In the genomic region with DNA sequence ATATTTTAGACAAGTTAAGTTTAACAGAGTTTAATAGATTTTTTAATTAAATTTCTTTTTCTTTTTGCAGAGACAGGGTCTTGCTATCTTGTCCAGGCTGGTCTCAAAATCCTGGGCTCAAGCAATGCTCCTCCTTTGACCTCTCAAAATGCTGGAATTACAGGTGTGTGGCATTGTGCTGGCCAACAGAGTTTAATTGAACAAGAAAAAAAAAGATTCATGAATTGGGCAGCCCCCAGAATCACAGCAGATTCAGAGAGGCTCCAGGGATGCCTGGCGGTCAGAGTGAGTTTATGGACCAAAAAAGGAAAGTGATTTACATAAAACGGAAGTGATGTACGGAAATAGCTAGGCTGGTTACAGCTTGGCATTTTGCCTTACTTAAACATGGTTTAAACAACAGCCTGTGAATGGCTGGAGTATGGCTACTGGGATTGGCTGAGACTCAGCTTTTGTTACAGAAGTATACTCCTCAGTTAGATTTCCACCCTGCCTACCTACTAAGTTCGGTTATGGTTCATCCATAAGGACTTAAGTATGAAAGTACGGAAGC, we compare ENCODE assay signal across 26 cellular contexts. TPM values are rescaled to one million over a fixed set of nuclear protein-coding genes. Genes with fewer than 3 reads are reported as not detected.
DNase-seq lines count a peak whose midpoint lies in the region; ATAC-seq and TF ChIP-seq lines count a peak whose summit lies in the region.
"Had no signal": no experiment of that assay in that cellular context is flagged by ENCODE, and none has a peak within 500 bp of the region (broad histone marks: within the 10 kb centered on the region; RNA-seq: fewer than 3 reads in every experiment).

No MANE protein-coding gene starts in this region.

- H3K36me3 Mint-ChIP-seq in activated B cell treated with CpG ODN at 0.5 μM for 24 hours (ENCODE audit: low read depth) (no peaks in the 10 kb centered on the region), MCF 10A (ENCODE audit: insufficient read depth, unreplicated experiment) (no peaks in the 10 kb centered on the region), mesothelial cell of epicardium (no peaks in the 10 kb centered on the region)
- H3K36me3 Mint-ChIP-seq: CD14-positive monocyte, natural killer cell, T-cell had no signal

- H3K36me3 ChIP-seq in A673 (ENCODE audit: insufficient read depth, low read length, poor library complexity, severe bottlenecking) = no peaks in the 10 kb centered on the region
- H3K36me3 ChIP-seq: breast epithelium, sigmoid colon, uterus had no signal

- CTCF ChIA-PET in A673 (lab: Charles Lee) = no interaction called here
- CTCF ChIA-PET in activated B cell treated with CpG ODN at 0.5 μM for 24 hours (lab: Charles Lee) = interaction anchor here (8.6 kb wide), 1 partner anchor 74 kb away, joined by 425 read pairs; no protein-coding TSS in a partner anchor
- CTCF ChIA-PET in MCF 10A (lab: Yijun Ruan, JAX) = interaction anchor here (1.2 to 4.5 kb wide), 3 partner anchors 10 to 69 kb away, joined by 3 to 24 read pairs (median 3); no protein-coding TSS in a partner anchor

- BruUV-seq in A673 (replicated peaks; lab: Mats Ljungman, UMichigan) (no TSS peak), MCF 10A (replicated peaks; lab: Mats Ljungman, UMichigan) (no TSS peak)

- POLR2A ChIA-PET in A673 (lab: Charles Lee; ENCODE audit: low non-redundant PET) (interaction anchor here (0.7 kb wide), 1 partner anchor 28 kb away, joined by 5 read pairs; no protein-coding TSS in a partner anchor), activated B cell treated with CpG ODN at 0.5 μM for 24 hours (lab: Charles Lee) (interaction anchor here (0.9 kb wide), 1 partner anchor 14 kb away, joined by 3 read pairs; no protein-coding TSS in a partner anchor), MCF 10A (lab: Yijun Ruan, JAX) (no interaction called here)

- peak; percentile 28 for ATAC-seq in activated B cell treated with CpG ODN at 0.5 μM for 24 hours (ENCODE audit: low read depth)
- ATAC-seq in GM21529 (IDR thresholded peaks at IDR 0.05; ENCODE audit: unreplicated experiment) = no peak
- ATAC-seq: left cardiac atrium, T-cell had no signal

- peaks cover 12% of the 10 kb centered on the region for H3K9me3 Mint-ChIP-seq in activated B cell treated with CpG ODN at 0.5 μM for 24 hours
- no peaks in the 10 kb centered on the region for H3K9me3 Mint-ChIP-seq in MCF 10A (ENCODE audit: unreplicated experiment)
- no peaks in the 10 kb centered on the region for H3K9me3 Mint-ChIP-seq in mesothelial cell of epicardium
- H3K9me3 Mint-ChIP-seq: natural killer cell, T-cell had no signal

- no peak overlapping the region for H3K4me3 ChIP-seq in A673 (ENCODE audit: low read depth, low read length, poor library complexity, severe bottlenecking)
- H3K4me3 ChIP-seq: breast epithelium, coronary artery, sigmoid colon, uterus had no signal

- no peaks in the 10 kb centered on the region for H3K27me3 Mint-ChIP-seq in activated B cell treated with CpG ODN at 0.5 μM for 24 hours
- H3K27me3 Mint-ChIP-seq in MCF 10A (ENCODE audit: insufficient read depth, unreplicated experiment) = peaks cover 92% of the 10 kb centered on the region
- H3K27me3 Mint-ChIP-seq in mesothelial cell of epicardium (ENCODE audit: low read depth) = peaks cover 52% of the 10 kb centered on the region
- H3K27me3 Mint-ChIP-seq: T-cell had no signal

- no peaks in the 10 kb centered on the region for H3K9me3 ChIP-seq in A673 (ENCODE audit: low read depth, low read length, poor library complexity, severe bottlenecking)
- H3K9me3 ChIP-seq: breast epithelium, sigmoid colon, uterus had no signal

- TF ChIP-seq CTCF in A673 (conservative IDR thresholded peaks at IDR 0.05; ENCODE audit: low read depth, low read length) (no peak), activated B cell treated with CpG ODN at 0.5 μM for 24 hours (IDR thresholded peaks at IDR 0.05) (no peak), MCF 10A (IDR thresholded peaks at IDR 0.05; ENCODE audit: unreplicated experiment) (no peak), mesothelial cell of epicardium (IDR thresholded peaks at IDR 0.05; ENCODE audit: unreplicated experiment) (no peak)

- H3K4me1 ChIP-seq in A673 (ENCODE audit: insufficient read depth, low read length, poor library complexity, severe bottlenecking) = no peaks in the 10 kb centered on the region
- H3K4me1 ChIP-seq: breast epithelium, parathyroid adenoma, sigmoid colon, uterus had no signal

- H3K4me3 Mint-ChIP-seq in activated B cell treated with CpG ODN at 0.5 μM for 24 hours = no peak overlapping the region
- no peak overlapping the region for H3K4me3 Mint-ChIP-seq in MCF 10A (ENCODE audit: unreplicated experiment)
- H3K4me3 Mint-ChIP-seq in mesothelial cell of epicardium = no peak overlapping the region
- H3K4me3 Mint-ChIP-seq: CD14-positive monocyte, natural killer cell, T-cell had no signal

- peaks cover 28% of the 10 kb centered on the region for H3K4me1 Mint-ChIP-seq in activated B cell treated with CpG ODN at 0.5 μM for 24 hours
- H3K4me1 Mint-ChIP-seq in MCF 10A (ENCODE audit: insufficient read depth, unreplicated experiment) = no peaks in the 10 kb centered on the region
- H3K4me1 Mint-ChIP-seq in mesothelial cell of epicardium = no peaks in the 10 kb centered on the region

- DNase-seq in A673 (ENCODE audit: low spot score) (peak; percentile 68), H4 (ENCODE audit: low spot score) (peak; percentile 41), NCI-H2171 (lab: John Stamatoyannopoulos, UW) (peak; percentile 40), activated B cell treated with CpG ODN at 0.5 μM for 24 hours (no peak), MCF 10A (ENCODE audit: unreplicated experiment) (no peak), NCI-H2029 treated with DMSO at 0.1 percent for 48 hours (lab: John Stamatoyannopoulos, UW) (no peak), mesothelial cell of epicardium (ENCODE audit: low spot score in 2 of 2, unreplicated experiment in 2 of 2) (no peak)
- DNase-seq: ACHN; activated gamma-delta T cell; GDM1; head of caudate nucleus; KG1; left cardiac atrium; mesendoderm; natural killer cell; NCI-H2227 treated with DMSO at 0.1 percent for 48 hours; NK-92 treated with Interleukin-12 subunit alpha and Interleukin-12 subunit beta, amount 100 ng/mL, for 24 hours; sigmoid colon; substantia nigra; T-cell; uterus had no signal

- intact Hi-C loops in A673 (cut with micrococcal nuclease; ENCODE audit: unreplicated experiment) = loop anchor here (10.0 kb wide), 1 partner anchor 616 kb away; no protein-coding TSS in a partner anchor
- intact Hi-C loops in activated B cell treated with CpG ODN at 0.5 μM for 24 hours (cut with micrococcal nuclease) = no loop called here
- intact Hi-C loops in MCF 10A (cut with micrococcal nuclease) = no loop called here

- H3K27ac Mint-ChIP-seq in activated B cell treated with CpG ODN at 0.5 μM for 24 hours = no peak overlapping the region
- no peak overlapping the region for H3K27ac Mint-ChIP-seq in MCF 10A (ENCODE audit: low read depth, unreplicated experiment)
- H3K27ac Mint-ChIP-seq in mesothelial cell of epicardium = no peak overlapping the region
- H3K27ac Mint-ChIP-seq: natural killer cell had no signal

- H3K27ac ChIP-seq in A673 (ENCODE audit: low read depth, low read length, poor library complexity, severe bottlenecking) = no peak overlapping the region
- H3K27ac ChIP-seq: breast epithelium, coronary artery, parathyroid adenoma, sigmoid colon, uterus had no signal

- peaks cover 2% of the 10 kb centered on the region for H3K27me3 ChIP-seq in A673 (replicated peaks; ENCODE audit: insufficient read depth, low read depth, low read length, poor library complexity)
- H3K27me3 ChIP-seq: breast epithelium, uterus had no signal

RNA-seq across cellular contexts. Expression of a gene that starts 14.5 kb away (rescaled TPM):
- not detected in 2 replicates for total RNA-seq in A673 (2021)
- 1.8 and 11.7 TPM in 2 replicates for total RNA-seq in H4 (2014; rRNA removed; shearing (Covaris generic))
- total RNA-seq in activated B cell treated with CpG ODN at 0.5 μM for 24 hours = 31.5 and 35.5 TPM in 2 replicates
- total RNA-seq in MCF 10A (2022) = not detected in 2 replicates
- 0.16 to 0.31 TPM (median 0.20 TPM) in 3 replicates for total RNA-seq in mesothelial cell of epicardium

RNA-seq across cellular contexts. Expression of a gene that starts 20.7 kb away (rescaled TPM):
- total RNA-seq in A673 (2021) (not detected in 2 replicates), activated B cell treated with CpG ODN at 0.5 μM for 24 hours (not detected in 2 replicates), MCF 10A (2022) (not detected in 2 replicates), mesothelial cell of epicardium (not detected in 3 replicates)
- not detected in 2 replicates for total RNA-seq in H4 (2014; rRNA removed; shearing (Covaris generic))
- total RNA-seq: breast epithelium, left cardiac atrium, natural killer cell, sigmoid colon, uterus had no signal

Comparison
In these comparisons a context has a peak if more than half of its experiments do, and no peak if none do; other contexts are left out.
1. DNase-seq: peak in A673 (single experiment), H4 (single experiment) and NCI-H2171 (single experiment); none in activated B cell treated with CpG ODN at 0.5 μM for 24 hours (single experiment), MCF 10A (single experiment), NCI-H2029 treated with DMSO at 0.1 percent for 48 hours (single experiment) and mesothelial cell of epicardium (0 of 2).